In the genomic region with DNA sequence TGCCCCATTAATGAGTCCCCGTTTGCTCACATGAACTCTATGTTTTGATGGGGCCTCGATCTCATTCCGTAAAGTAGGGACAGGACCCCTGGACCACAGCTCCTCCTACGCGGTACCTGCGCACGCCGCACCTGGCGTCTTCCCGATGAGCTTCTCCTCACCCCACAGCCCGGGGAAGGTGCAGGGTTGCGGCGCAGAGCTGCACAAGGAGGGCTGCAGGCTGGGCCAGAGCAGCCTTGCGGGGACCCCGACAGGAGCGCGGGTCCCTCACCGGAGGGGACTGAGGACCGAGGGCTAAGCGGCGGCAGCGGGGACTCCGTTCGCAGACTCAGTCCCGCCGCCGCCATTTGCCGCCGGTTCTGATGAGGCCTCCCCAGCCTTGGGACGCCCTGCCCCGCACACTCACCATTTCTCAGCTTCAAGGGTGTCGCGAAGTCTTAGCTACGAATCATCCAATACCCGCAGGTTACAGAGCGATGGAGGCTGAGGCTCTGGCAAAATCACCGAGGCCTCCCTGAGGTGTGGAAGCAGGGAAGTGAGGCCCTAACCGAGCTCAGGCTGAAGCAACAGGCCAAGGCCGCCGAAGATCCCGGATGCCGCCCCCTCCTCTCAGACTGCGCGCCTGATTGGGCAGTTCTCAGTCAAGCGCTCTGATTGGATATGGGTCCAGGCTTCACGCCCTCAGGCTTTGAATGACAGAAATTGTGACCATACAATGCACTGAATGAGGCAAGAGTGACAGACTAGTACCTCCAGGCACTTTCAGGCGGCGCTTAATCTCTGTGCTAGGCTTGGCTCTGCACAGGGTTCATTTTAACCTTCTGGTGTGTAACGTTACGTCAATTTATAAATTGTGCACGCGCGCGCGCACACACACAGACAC, we compare ENCODE assay signal across 8 cellular contexts. TPM values are rescaled to one million over a fixed set of nuclear protein-coding genes. Genes with fewer than 3 reads are reported as not detected.
DNase-seq lines count a peak whose midpoint lies in the region; ATAC-seq and TF ChIP-seq lines count a peak whose summit lies in the region.

No MANE protein-coding gene starts in this region.

- peak; percentile 97 for DNase-seq in Daoy (ENCODE audit: low read depth)
- peak; percentile 99 for DNase-seq in GM23338 (ENCODE audit: low spot score)
- DNase-seq in Kasumi-1 (lab: John Stamatoyannopoulos, UW): peak; percentile 99
- DNase-seq in activated gamma-delta T cell treated with Interleukin-2 at 50 U/mL for 16 hours: peak; percentile 91
- peak; percentile 97 to 98 for DNase-seq in foreskin keratinocyte
- DNase-seq in neural crest cell (ENCODE audit: low read depth, low spot score): peak; percentile 90
- peak; percentile 95 for DNase-seq in stomach

- H3K4me3 Mint-ChIP-seq in GM23338 (peak overlapping the region; percentile 98), neural crest cell (peak overlapping the region; percentile 100)

- no peak for TF ChIP-seq EP300 in stomach (IDR thresholded peaks at IDR 0.05)

- no peaks in the 10 kb centered on the region for H3K9me2 ChIP-seq in GM23338 (ENCODE audit: insufficient read depth)

- H3K9me3 ChIP-seq in stomach: peaks cover 0 to 38% (median 19%) of the 10 kb centered on the region in 4 donors

- H3K9me3 Mint-ChIP-seq in GM23338 (peaks cover 18% of the 10 kb centered on the region), neural crest cell (peaks cover 15% of the 10 kb centered on the region)

- peaks cover 17% of the 10 kb centered on the region for H3K4me1 ChIP-seq in GM23338 (ENCODE audit: insufficient read depth)
- H3K4me1 ChIP-seq in foreskin keratinocyte: no peaks in the 10 kb centered on the region
- peaks cover 5 to 23% (median 20%) of the 10 kb centered on the region in 4 donors for H3K4me1 ChIP-seq in stomach

- H2AFZ ChIP-seq in GM23338: no peak overlapping the region

- H3K36me3 Mint-ChIP-seq in GM23338 (ENCODE audit: low read depth) (peaks cover 50% of the 10 kb centered on the region), neural crest cell (ENCODE audit: low read depth) (peaks cover 56% of the 10 kb centered on the region)

- H3K4me3 ChIP-seq in GM23338 (peak overlapping the region; percentile 83), stomach (peak overlapping the region; percentile 87 to 95 (median 90))

- H3K4me2 ChIP-seq in GM23338: peak overlapping the region; percentile 90

- ATAC-seq in GM23338 (peak; percentile 98), foreskin keratinocyte (peak; percentile 99)

- H3F3A ChIP-seq in GM23338 (replicated peaks; ENCODE audit: low read depth): no peaks in the 10 kb centered on the region

- peak; percentile 93 for TF ChIP-seq POLR2A in Raji (IDR thresholded peaks at IDR 0.05; ENCODE audit: insufficient read depth, low read depth, low read length)
- peak in 1 of 4 donors; percentile 40 for TF ChIP-seq POLR2A in stomach (IDR thresholded peaks at IDR 0.05)

- no peak for TF ChIP-seq CTCF in GM23338 (conservative IDR thresholded peaks at IDR 0.05; ENCODE audit: low read depth in 2 of 2)
- no peak for TF ChIP-seq CTCF in foreskin keratinocyte (conservative IDR thresholded peaks at IDR 0.05)
- TF ChIP-seq CTCF in neural crest cell (conservative IDR thresholded peaks at IDR 0.05): no peak
- TF ChIP-seq CTCF in stomach (IDR thresholded peaks at IDR 0.05): no peak

- H3K27me3 Mint-ChIP-seq in GM23338 (ENCODE audit: insufficient read depth, low read depth, poor library complexity) (peaks cover 5% of the 10 kb centered on the region), neural crest cell (ENCODE audit: low read depth) (peaks cover 2% of the 10 kb centered on the region)

- H3K27ac ChIP-seq in GM23338 (ENCODE audit: low read depth) (peak overlapping the region; percentile 74), foreskin keratinocyte (peak overlapping the region; percentile 75), stomach (peak overlapping the region; percentile 87 to 93 (median 91))

- H3K4me1 Mint-ChIP-seq in GM23338: peaks cover 16% of the 10 kb centered on the region
- H3K4me1 Mint-ChIP-seq in neural crest cell: peaks cover 23% of the 10 kb centered on the region

- H4K20me1 ChIP-seq in GM23338 (replicated peaks; ENCODE audit: insufficient read depth): peaks cover 31% of the 10 kb centered on the region

- WGBS in stomach, 5 donors: 0 to 2% (median 1%) methylated on average over 14 to 55 of the region's 55 CpGs

- H3K27ac Mint-ChIP-seq in GM23338 (peak overlapping the region; percentile 100), neural crest cell (ENCODE audit: unreplicated experiment) (peak overlapping the region; percentile 100)

- intact Hi-C loops in stomach (cut with DNase I; ENCODE audit: low total_unique reads): no loop called here

- peaks cover 50% of the 10 kb centered on the region for H3K79me2 ChIP-seq in GM23338 (replicated peaks; ENCODE audit: insufficient read depth)

- H3K27me3 ChIP-seq in GM23338 (ENCODE audit: insufficient read depth) (no peaks in the 10 kb centered on the region), foreskin keratinocyte (no peaks in the 10 kb centered on the region), stomach (no peaks in the 10 kb centered on the region)

- peaks cover 26% of the 10 kb centered on the region; the same call in 1 of the 2 replicates for H3K36me3 ChIP-seq in GM23338 (ENCODE audit: insufficient read depth)
- H3K36me3 ChIP-seq in stomach: peaks cover 20 to 36% (median 35%) of the 10 kb centered on the region in 4 donors

TF ChIP-seq in GM23338, 12 proteins besides CTCF, POLR2A, EP300 and RAD21:
- TF ChIP-seq ZNF331 (CRISPR knock-in tag; IDR thresholded peaks at IDR 0.05; ENCODE audit: low read depth) (peak; percentile 66), EZH2phosphoT487 (IDR thresholded peaks at IDR 0.05; ENCODE audit: unreplicated experiment) (no peak), CREB1 (CRISPR knock-in tag; IDR thresholded peaks at IDR 0.05; ENCODE audit: low read depth) (peak; percentile 41; the same call in 1 of the 2 replicates), ZNF114 (CRISPR knock-in tag; IDR thresholded peaks at IDR 0.05) (no peak), POLR2AphosphoS5 (IDR thresholded peaks at IDR 0.05; ENCODE audit: low read depth) (peak; percentile 99), JUNB (IDR thresholded peaks at IDR 0.05; ENCODE audit: unreplicated experiment) (no peak)
TF ChIP-seq in GM23338: peak in this region for 3.

RNA-seq across cellular contexts. Expression of gene ZNF721, which starts 25.1 kb away (rescaled TPM):
- total RNA-seq in Daoy (2014; rRNA removed; shearing (Covaris generic)): 9.7 and 19.3 TPM in 2 replicates
- total RNA-seq in GM23338 (2014; rRNA removed; shearing (Covaris generic)): 125 and 170 TPM in 2 replicates
- polyA plus RNA-seq in GM23338 (2016; fragmentation: Nextera tagmentation; extraction: Ambion mirVana): 37.3 and 46.9 TPM in 2 replicates
- 15.7 and 20.6 TPM in 2 replicates for total RNA-seq in foreskin keratinocyte
- 7.2 and 10.4 TPM in 2 replicates for polyA plus RNA-seq in foreskin keratinocyte
- 36.6 and 37.5 TPM in 2 replicates for total RNA-seq in neural crest cell
- 10 to 100 TPM; 21.1 to 62.9 (median 50.8) TPM for total RNA-seq in stomach
- 1 to 10 TPM; 8.4 to 9.2 (median 8.7) TPM for polyA plus RNA-seq in stomach

RNA-seq across cellular contexts. Expression of gene PIGG, which starts 25.2 kb away (rescaled TPM):
- 14.3 and 15.9 TPM in 2 replicates for total RNA-seq in Daoy (2014; rRNA removed; shearing (Covaris generic))
- 45.0 and 46.4 TPM in 2 replicates for total RNA-seq in GM23338 (2014; rRNA removed; shearing (Covaris generic))
- polyA plus RNA-seq in GM23338 (2016; fragmentation: Nextera tagmentation; extraction: Ambion mirVana): 29.9 and 30.1 TPM in 2 replicates
- total RNA-seq in foreskin keratinocyte: 33.6 and 38.9 TPM in 2 replicates
- polyA plus RNA-seq in foreskin keratinocyte: 29.6 and 32.8 TPM in 2 replicates
- 51.1 and 52.5 TPM in 2 replicates for total RNA-seq in neural crest cell
- 100 to 1,000 TPM in 2 of 5 donors, 10 to 100 TPM in 3; 65.5 to 213 (median 83.0) TPM for total RNA-seq in stomach
- 10 to 100 TPM; 13.0 to 36.7 (median 21.3) TPM for polyA plus RNA-seq in stomach

Comparison
In these comparisons a context has a peak if more than half of its experiments do, and no peak if none do; other contexts are left out.
1. Peak in every context shown above with its lines: DNase-seq, ATAC-seq, H3K4me3 ChIP-seq and H3K27ac ChIP-seq.